ENCODE assay signal across 8 cellular contexts in the genomic region with DNA sequence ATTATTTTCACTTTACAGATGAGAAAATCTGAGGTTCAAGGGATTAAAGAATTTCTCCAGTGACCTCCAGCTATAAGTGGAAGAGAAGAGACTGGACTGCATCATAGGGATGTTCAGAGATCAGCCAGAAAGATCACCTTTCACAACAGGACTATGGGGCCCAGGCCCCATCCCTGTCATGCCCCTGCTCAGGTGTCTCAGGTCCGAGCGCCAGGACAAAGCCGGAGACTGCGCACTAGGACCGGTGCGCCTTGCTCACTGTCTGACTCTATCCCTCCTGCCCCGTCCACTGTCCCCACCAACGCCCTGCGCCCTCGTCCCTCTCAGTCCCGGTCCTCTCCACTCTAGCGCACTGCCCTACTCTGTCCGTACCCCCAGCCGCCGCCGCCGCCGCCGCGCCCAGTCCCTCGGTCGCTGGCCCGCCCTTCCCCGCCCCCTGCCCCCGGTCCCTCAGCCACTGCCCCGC. TPM values are rescaled to one million over a fixed set of nuclear protein-coding genes. Genes with fewer than 3 reads are reported as not detected.
DNase-seq lines count a peak whose midpoint lies in the region; ATAC-seq, FAIRE-seq and TF ChIP-seq lines count a peak whose summit lies in the region.

No MANE protein-coding gene starts in this region.

- TF ChIP-seq POLR2A in H1 (IDR thresholded peaks at IDR 0.05; ENCODE audit: control extremely low read depth in 1 of 2, low read depth in 2 of 2, low read length in 2 of 2), result 0 out of 3 replicates have a peak, but pooled peaks of 1 of the 2 experiments have one; percentile 21

- no peaks in the 10 kb centered on the region for H3K36me3 Mint-ChIP-seq in osteocyte (ENCODE audit: unreplicated experiment)

- TF ChIP-seq RAD21 in H1 (IDR thresholded peaks at IDR 0.05 in 1 of 2, conservative IDR thresholded peaks at IDR 0.05 in 1 of 2; ENCODE audit: low read depth in 2 of 2, low read length in 2 of 2), result no peak

- H3K4me3 ChIP-seq in H1 (ENCODE audit: extremely low read depth in 1 of 4, insufficient read depth in 2 of 4, low read depth in 3 of 4, low read length in 4 of 4), result peak overlapping the region; percentile 32 to 68 (median 62)

- peak overlapping the region; percentile 83 for H4K5ac ChIP-seq in H1 (ENCODE audit: insufficient read length, low read depth, low read length)

- WGBS in H1 (ENCODE audit: extremely low coverage in 1 of 2, insufficient coverage in 1 of 2, insufficient read length in 1 of 2, insufficient replicate concordance in 2 of 2, low coverage in 1 of 2, low lambda C conversion rate in 2 of 2, missing lambda C conversion rate in 1 of 2), 2 experiments, result 2% methylated on average over 11 of the region's 26 CpGs; no CpG with 5 or more reads in 1 of the 2 experiments

- TF ChIP-seq EP300 in H1 (IDR thresholded peaks at IDR 0.05; ENCODE audit: borderline replicate concordance in 1 of 2, low read depth in 2 of 2, low read length in 2 of 2), result no peak

- H3K4me2 ChIP-seq in H1 (ENCODE audit: insufficient read depth in 1 of 2, low read depth in 2 of 2, low read length in 2 of 2), result peak overlapping the region; percentile 87 to 89

- H3K23ac ChIP-seq in H1 (ENCODE audit: insufficient read length), result no peak overlapping the region

- H3K4me1 Mint-ChIP-seq in osteocyte (ENCODE audit: unreplicated experiment), result peaks cover 5% of the 10 kb centered on the region

- no peaks in the 10 kb centered on the region for H3K79me1 ChIP-seq in H1 (ENCODE audit: low read depth, low read length)

- peak overlapping the region; percentile 75 for H3K4me3 Mint-ChIP-seq in osteocyte (ENCODE audit: unreplicated experiment)

- H4K91ac ChIP-seq in H1 (replicated peaks; ENCODE audit: insufficient read length, low read length), result no peak overlapping the region

- H3K27me3 Mint-ChIP-seq in osteocyte (ENCODE audit: unreplicated experiment), result peaks cover 45% of the 10 kb centered on the region

- DNase-seq in DMS53 (lab: John Stamatoyannopoulos, UW) (peak; percentile 89), NCI-H2196 treated with DMSO at 0.1 percent for 48 hours (lab: John Stamatoyannopoulos, UW; ENCODE audit: unreplicated experiment) (peak; percentile 63), H1 (ENCODE audit: low read depth in 1 of 2, low spot score in 2 of 2) (peak in 1 of 2 experiments; percentile 75), osteocyte (ENCODE audit: extremely low spot score, unreplicated experiment) (no peak), amniotic stem cell (lab: John Stamatoyannopoulos, UW) (no peak), C1 segment of cervical spinal cord (lab: John Stamatoyannopoulos, UW) (no peak)
- DNase-seq in stimulated activated CD4-positive, alpha-beta T cell treated with anti-CD3 and anti-CD28 coated beads, Interleukin-1b, Interleukin-23, amount 100 ng/mL, for 48 hours, result no peak

- no peaks in the 10 kb centered on the region for H3K9me3 Mint-ChIP-seq in osteocyte (ENCODE audit: unreplicated experiment)

- no peak overlapping the region for H2AK5ac ChIP-seq in H1 (ENCODE audit: low read depth, low read length)

- H3K9me3 ChIP-seq in H1 (ENCODE audit: insufficient read depth in 2 of 2, low read depth in 1 of 2, low read length in 1 of 2), result no peaks in the 10 kb centered on the region

- no peaks in the 10 kb centered on the region for H3K79me2 ChIP-seq in H1 (ENCODE audit: control insufficient read depth in 1 of 2, insufficient read depth in 2 of 2, low read length in 2 of 2)

- H3K9ac ChIP-seq in H1 (replicated peaks in 1 of 4; ENCODE audit: extremely low read depth in 1 of 4, low read depth in 3 of 4, low read length in 3 of 4), result 0 out of 7 replicates have a peak overlapping the region, but pooled peaks of 1 of the 4 experiments have one; percentile 30

- CTCF ChIA-PET in H1 (lab: Charles Lee; ENCODE audit: partially characterized antibody), result interaction anchor here (1.7 kb wide), 1 partner anchor 12 kb away, joined by 7 read pairs; no protein-coding TSS in a partner anchor

- H2BK12ac ChIP-seq in H1 (ENCODE audit: low read depth, low read length), result no peak overlapping the region

- no peaks in the 10 kb centered on the region for H4K20me1 ChIP-seq in H1 (replicated peaks in 1 of 2; ENCODE audit: control insufficient read depth in 1 of 2, insufficient read depth in 2 of 2, low read length in 2 of 2)

- no peak overlapping the region for H2BK15ac ChIP-seq in H1 (ENCODE audit: low read length)

- H3K27ac Mint-ChIP-seq in osteocyte (ENCODE audit: unreplicated experiment), result no peak overlapping the region

- H2BK120ac ChIP-seq in H1 (replicated peaks; ENCODE audit: low read depth, low read length), result no peak overlapping the region

- no peak overlapping the region for H3K18ac ChIP-seq in H1 (ENCODE audit: extremely low read depth, low read length)

- no peak overlapping the region for H3K27ac ChIP-seq in H1 (ENCODE audit: low read depth, low read length)

- H2BK5ac ChIP-seq in H1 (ENCODE audit: low read depth, low read length), result no peak overlapping the region

- H3K23me2 ChIP-seq in H1 (ENCODE audit: low read depth, low read length), result peaks cover 8% of the 10 kb centered on the region; the same call in 1 of the 2 replicates

- peaks cover 0 to 2% (median 0%) of the 10 kb centered on the region in 4 experiments; a peak in 1 of 7 replicates for H3K4me1 ChIP-seq in H1 (replicated peaks in 1 of 4; ENCODE audit: control insufficient read depth in 3 of 4, insufficient read depth in 4 of 4, low read length in 3 of 4)

- POLR2A ChIA-PET in H1 (lab: Charles Lee; ENCODE audit: partially characterized antibody), result interaction anchor here (0.9 to 1.6 kb wide), 3 partner anchors 13 to 143 kb away, joined by 4 to 7 read pairs (median 5); no protein-coding TSS in a partner anchor

- H2AFZ ChIP-seq in H1 (ENCODE audit: low read length), result peak overlapping the region; percentile 100

- H4K8ac ChIP-seq in H1 (ENCODE audit: extremely low read depth, insufficient read depth, low read length), result no peak overlapping the region

- H3K36me3 ChIP-seq in H1 (ENCODE audit: control insufficient read depth in 2 of 4, insufficient read depth in 4 of 4, low read length in 3 of 4), result no peaks in the 10 kb centered on the region

- H2BK20ac ChIP-seq in H1 (ENCODE audit: low read length), result no peak overlapping the region

- TF ChIP-seq CTCF in H1 (IDR thresholded peaks at IDR 0.05; ENCODE audit: control extremely low read depth in 1 of 3, insufficient read depth in 1 of 3, low read depth in 1 of 3, low read length in 3 of 3) (no peak), osteocyte (IDR thresholded peaks at IDR 0.05) (no peak)

- peaks cover 0 to 10% (median 7%) of the 10 kb centered on the region in 4 experiments; a peak in 6 of 7 replicates for H3K27me3 ChIP-seq in H1 (replicated peaks in 1 of 4; ENCODE audit: control insufficient read depth in 3 of 4, extremely low read depth in 1 of 4, insufficient read depth in 3 of 4, low read length in 3 of 4)

- H3K14ac ChIP-seq in H1 (ENCODE audit: insufficient read length), result no peak overlapping the region

- no peak overlapping the region for H3K4ac ChIP-seq in H1 (replicated peaks; ENCODE audit: insufficient read length, low read depth, low read length)

- ATAC-seq in GM21619 (IDR thresholded peaks at IDR 0.05; ENCODE audit: unreplicated experiment), result no peak

- H3K56ac ChIP-seq in H1 (replicated peaks; ENCODE audit: insufficient read length, low read depth, low read length), result no peak overlapping the region

- FAIRE-seq in H1 (lab: Jason Lieb, UNC), result no peak

RNA-seq across cellular contexts. Expression of a gene that starts 0.5 kb away (rescaled TPM):
- 0.26 and 0.48 TPM in 2 replicates for total RNA-seq in H1 (2021; fragmentation: NEBNext Ultra II Directional; extraction: Animal tissue kit (Norgen Biotek cat#: 25700))
- polyA plus RNA-seq in H1 (2011; rRNA removed), result 0.06 TPM in 1 of 2 replicates, not detected in the other
- polyA plus RNA-seq in H1 (2011; cell fraction: cytosol; rRNA removed), result 0.13 TPM
- polyA plus RNA-seq in H1 (2011; cell fraction: nucleus; rRNA removed), result 0.06 TPM
- polyA plus RNA-seq in H1 (2012, experiment 1 of 2), result 0.16 TPM in 1 of 4 replicates, not detected in the others
- not detected for polyA plus RNA-seq in H1 (2012, experiment 2 of 2)
- polyA plus RNA-seq in H1 (2013, experiment 1 of 2), result 0.16 TPM
- 0.07 TPM for polyA plus RNA-seq in H1 (2013, experiment 2 of 2)
- polyA minus RNA-seq in H1 (2011; rRNA and poly(A)+ RNA removed), result 0.56 TPM in 1 of 2 replicates, not detected in the other
- not detected for polyA minus RNA-seq in H1 (2011; cell fraction: cytosol; rRNA and poly(A)+ RNA removed)
- not detected for polyA minus RNA-seq in H1 (2011; cell fraction: nucleus; rRNA and poly(A)+ RNA removed)
- total RNA-seq in osteocyte, result not detected in 2 replicates

RNA-seq across cellular contexts. Expression of a gene that starts 22.0 kb away (rescaled TPM):
- not detected in 2 replicates for total RNA-seq in H1 (2021; fragmentation: NEBNext Ultra II Directional; extraction: Animal tissue kit (Norgen Biotek cat#: 25700))
- 0.11 and 0.12 TPM in 2 replicates for polyA plus RNA-seq in H1 (2011; rRNA removed)
- polyA plus RNA-seq in H1 (2011; cell fraction: cytosol; rRNA removed), result 0.08 TPM
- polyA plus RNA-seq in H1 (2011; cell fraction: nucleus; rRNA removed), result 0.09 TPM
- 0.17 TPM in 1 of 4 replicates, not detected in the others for polyA plus RNA-seq in H1 (2012, experiment 1 of 2)
- not detected for polyA plus RNA-seq in H1 (2012, experiment 2 of 2)
- 0.08 TPM for polyA plus RNA-seq in H1 (2013, experiment 1 of 2)
- 0.04 TPM for polyA plus RNA-seq in H1 (2013, experiment 2 of 2)
- 0.17 TPM in 1 of 2 replicates, not detected in the other for polyA minus RNA-seq in H1 (2011; rRNA and poly(A)+ RNA removed)
- not detected for polyA minus RNA-seq in H1 (2011; cell fraction: cytosol; rRNA and poly(A)+ RNA removed)
- polyA minus RNA-seq in H1 (2011; cell fraction: nucleus; rRNA and poly(A)+ RNA removed), result not detected
- not detected in 2 replicates for total RNA-seq in osteocyte

RNA-seq across cellular contexts. Expression of a gene that starts 40.5 kb away (rescaled TPM):
- 2.8 and 4.0 TPM in 2 replicates for total RNA-seq in H1 (2021; fragmentation: NEBNext Ultra II Directional; extraction: Animal tissue kit (Norgen Biotek cat#: 25700))
- polyA plus RNA-seq in H1 (2011; rRNA removed), result 6.4 and 7.8 TPM in 2 replicates
- polyA plus RNA-seq in H1 (2011; cell fraction: cytosol; rRNA removed), result 6.9 TPM
- 35.6 TPM for polyA plus RNA-seq in H1 (2011; cell fraction: nucleus; rRNA removed)
- 6.5 to 8.5 TPM (median 7.9 TPM) in 4 replicates for polyA plus RNA-seq in H1 (2012, experiment 1 of 2)
- 2.8 TPM for polyA plus RNA-seq in H1 (2012, experiment 2 of 2)
- polyA plus RNA-seq in H1 (2013, experiment 1 of 2), result 4.5 TPM
- 3.7 TPM for polyA plus RNA-seq in H1 (2013, experiment 2 of 2)
- 1.4 and 1.5 TPM in 2 replicates for polyA minus RNA-seq in H1 (2011; rRNA and poly(A)+ RNA removed)
- polyA minus RNA-seq in H1 (2011; cell fraction: cytosol; rRNA and poly(A)+ RNA removed), result 2.2 TPM
- 4.7 TPM for polyA minus RNA-seq in H1 (2011; cell fraction: nucleus; rRNA and poly(A)+ RNA removed)
- not detected in 2 replicates for total RNA-seq in osteocyte

RNA-seq across cellular contexts. Expression of a gene that starts 40.8 kb away (rescaled TPM):
- 4.0 and 4.9 TPM in 2 replicates for total RNA-seq in H1 (2021; fragmentation: NEBNext Ultra II Directional; extraction: Animal tissue kit (Norgen Biotek cat#: 25700))
- polyA plus RNA-seq in H1 (2011; rRNA removed), result 0.98 and 1.5 TPM in 2 replicates
- 1.0 TPM for polyA plus RNA-seq in H1 (2011; cell fraction: cytosol; rRNA removed)
- polyA plus RNA-seq in H1 (2011; cell fraction: nucleus; rRNA removed), result 2.5 TPM
- polyA plus RNA-seq in H1 (2012, experiment 1 of 2), result 2.0 to 3.4 TPM (median 3.1 TPM) in 4 replicates
- polyA plus RNA-seq in H1 (2012, experiment 2 of 2), result 2.5 TPM
- 1.8 TPM for polyA plus RNA-seq in H1 (2013, experiment 1 of 2)
- polyA plus RNA-seq in H1 (2013, experiment 2 of 2), result 1.7 TPM
- 0.50 and 0.59 TPM in 2 replicates for polyA minus RNA-seq in H1 (2011; rRNA and poly(A)+ RNA removed)
- polyA minus RNA-seq in H1 (2011; cell fraction: cytosol; rRNA and poly(A)+ RNA removed), result 1.2 TPM
- 2.1 TPM for polyA minus RNA-seq in H1 (2011; cell fraction: nucleus; rRNA and poly(A)+ RNA removed)
- total RNA-seq in osteocyte, result 8.0 and 8.9 TPM in 2 replicates

Comparison
In these comparisons a context has a peak if more than half of its experiments do, and no peak if none do; other contexts are left out.
1. DNase-seq: peak in DMS53 (single experiment) and NCI-H2196 treated with DMSO at 0.1 percent for 48 hours (single experiment); none in osteocyte (single experiment), amniotic stem cell (single experiment), C1 segment of cervical spinal cord (0 of 14) and stimulated activated CD4-positive, alpha-beta T cell treated with anti-CD3 and anti-CD28 coated beads, Interleukin-1b, Interleukin-23, amount 100 ng/mL, for 48 hours (single experiment).